Comparison of ENCODE assay signal across 8 cellular contexts in the genomic region with DNA sequence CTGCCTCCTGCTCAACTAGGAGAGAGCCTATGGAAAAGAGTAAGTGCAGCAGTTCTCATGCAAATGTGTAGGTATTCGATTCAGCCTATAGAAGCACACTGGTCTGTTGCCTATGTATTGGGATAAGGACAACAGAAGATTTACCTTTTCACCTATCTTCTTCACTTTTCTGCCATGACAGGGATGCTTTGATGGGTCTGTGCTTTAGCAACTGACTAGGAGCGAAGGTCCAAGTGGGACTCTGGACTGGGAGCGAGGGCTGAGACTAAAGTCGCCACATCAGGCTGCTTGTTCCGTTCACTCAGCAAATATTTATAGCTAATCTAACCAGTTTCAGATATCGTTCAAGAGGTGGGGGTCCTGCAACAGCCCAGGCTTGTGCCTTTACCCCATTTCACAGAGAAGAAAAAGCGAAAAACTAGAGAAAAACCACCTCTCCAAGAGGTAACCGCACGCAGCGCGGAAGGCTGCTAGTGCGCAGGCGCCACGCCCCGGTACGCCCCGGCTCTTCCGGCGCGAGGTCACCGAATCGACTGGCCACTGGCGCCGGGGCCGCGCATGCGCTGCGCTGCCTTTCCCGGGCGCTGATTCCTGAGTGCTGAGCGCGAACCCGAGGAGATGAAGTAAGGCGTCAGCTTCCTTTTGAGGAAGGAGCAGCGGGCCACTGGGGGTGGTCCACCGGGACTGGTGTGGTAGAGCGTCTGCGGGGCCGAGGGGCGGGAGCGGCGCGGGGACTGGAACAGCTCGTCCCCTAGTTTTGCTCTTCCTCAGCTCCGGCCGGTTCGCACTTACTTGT. TPM values are rescaled to one million over a fixed set of nuclear protein-coding genes. Genes with fewer than 3 reads are reported as not detected.
A peak's percentile ranks its signal among the peaks of the same experiment; 100 is the strongest.
DNase-seq lines count a peak whose midpoint lies in the region; ATAC-seq and TF ChIP-seq lines count a peak whose summit lies in the region.

A gene with protein sequence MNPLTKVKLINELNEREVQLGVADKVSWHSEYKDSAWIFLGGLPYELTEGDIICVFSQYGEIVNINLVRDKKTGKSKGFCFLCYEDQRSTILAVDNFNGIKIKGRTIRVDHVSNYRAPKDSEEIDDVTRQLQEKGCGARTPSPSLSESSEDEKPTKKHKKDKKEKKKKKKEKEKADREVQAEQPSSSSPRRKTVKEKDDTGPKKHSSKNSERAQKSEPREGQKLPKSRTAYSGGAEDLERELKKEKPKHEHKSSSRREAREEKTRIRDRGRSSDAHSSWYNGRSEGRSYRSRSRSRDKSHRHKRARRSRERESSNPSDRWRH (plus strand): TSS at position 573 of the 796 bp plus-strand sequence. CDS start 46 bp downstream, at position 619.

- WGBS in esophagus, 2 donors = 1 to 29% methylated on average over 47 of the region's 47 CpGs

- H3K9me2 ChIP-seq in PC-9 (ENCODE audit: insufficient read depth) = 0 out of 2 replicates have a peak, but pooled peaks cover 6% of the 10 kb centered on the region

- peak within 1 kb of the TSS; percentile 83 for H3K4me3 ChIP-seq in PC-9
- peak within 1 kb of the TSS; percentile 48 to 84 for H3K4me3 ChIP-seq in esophagus (ENCODE audit: low read depth in 1 of 2, low read length in 2 of 2)
- peak within 1 kb of the TSS; percentile 71 to 91 for H3K4me3 ChIP-seq in muscle layer of colon (ENCODE audit: low read depth in 1 of 2, low read length in 2 of 2)

- H4K20me1 ChIP-seq in PC-9 (ENCODE audit: insufficient read depth) = no peaks in the 10 kb centered on the region

- peak within 1 kb of the TSS; percentile 50 for H3K9ac ChIP-seq in muscle layer of colon (ENCODE audit: low read length)

- peaks cover 2% of the 10 kb centered on the region; the same call in 1 of the 2 replicates for H3F3A ChIP-seq in PC-9 (ENCODE audit: insufficient read depth, low read depth)

- ATAC-seq in GM21528 (IDR thresholded peaks at IDR 0.05; ENCODE audit: low FRiP score, unreplicated experiment) = peak; percentile 96
- ATAC-seq in activated T-cell treated with anti-CD3 and anti-CD28 coated beads, Interleukin-2, amount 50 U/mL, for 4 hours = peak; percentile 95 to 96

- no peaks in the 10 kb centered on the region for H3K36me3 Mint-ChIP-seq in activated T-cell treated with anti-CD3 and anti-CD28 coated beads, Interleukin-2, amount 50 U/mL, for 4 hours (ENCODE audit: insufficient read depth)

- H3K4me1 ChIP-seq in PC-9 (replicated peaks; ENCODE audit: insufficient read depth) (peaks cover 11% of the 10 kb centered on the region), esophagus (ENCODE audit: control insufficient read depth in 2 of 2, insufficient read depth in 2 of 2, low read length in 1 of 2) (no peaks in the 10 kb centered on the region), muscle layer of colon (ENCODE audit: insufficient read depth, low read length) (peaks cover 7% of the 10 kb centered on the region)

- peaks cover 12% of the 10 kb centered on the region; the same call in 1 of the 2 replicates for H3K36me3 ChIP-seq in PC-9 (ENCODE audit: low read depth)
- peaks cover 0 to 9% of the 10 kb centered on the region in 2 donors for H3K36me3 ChIP-seq in esophagus (ENCODE audit: control insufficient read depth in 2 of 2, insufficient read depth in 2 of 2, low read length in 1 of 2)
- H3K36me3 ChIP-seq in muscle layer of colon (ENCODE audit: insufficient read depth, low read length) = peaks cover 6% of the 10 kb centered on the region

- DNase-seq in DMS153 treated with DMSO at 0.1 percent for 48 hours (lab: John Stamatoyannopoulos, UW; ENCODE audit: unreplicated experiment) (peak; percentile 73), HuH-7.5 (ENCODE audit: low spot score) (peak; percentile 74), PC-9 (peak; percentile 70 to 84)
- DNase-seq in activated T-cell treated with anti-CD3 and anti-CD28 coated beads, Interleukin-2, amount 50 U/mL, for 4 hours = peak; percentile 54
- peak; percentile 37 for DNase-seq in stimulated activated CD8-positive, alpha-beta memory T cell treated with anti-CD3 and anti-CD28 coated beads, Interleukin-7, amount 100 ng/mL, for 48 hours (ENCODE audit: extremely low read depth in 1 of 2, low read depth in 1 of 2)

- TF ChIP-seq CTCF in PC-9 (conservative IDR thresholded peaks at IDR 0.05) = no peak

- H2AFZ ChIP-seq in PC-9 = peak within 1 kb of the TSS; percentile 97

- POLR2A ChIA-PET in PC-9 (lab: Charles Lee; ENCODE audit: unreplicated experiment) = interaction anchor here (0.5 to 0.6 kb wide), 2 partner anchors 59 to 226 kb away, joined by 4 to 5 read pairs; no protein-coding TSS in a partner anchor

- TSS peak; percentile 96 for BruUV-seq in PC-9 (replicated peaks; lab: Mats Ljungman, UMichigan)

- H3K4me1 Mint-ChIP-seq in activated T-cell treated with anti-CD3 and anti-CD28 coated beads, Interleukin-2, amount 50 U/mL, for 4 hours (ENCODE audit: low read depth) = peaks cover 18% of the 10 kb centered on the region

- no peaks in the 10 kb centered on the region for H3K9me3 Mint-ChIP-seq in activated T-cell treated with anti-CD3 and anti-CD28 coated beads, Interleukin-2, amount 50 U/mL, for 4 hours

- peaks cover 14% of the 10 kb centered on the region; the same call in 1 of the 2 replicates for H3K27me3 ChIP-seq in PC-9 (ENCODE audit: insufficient read depth, low read depth)
- H3K27me3 ChIP-seq in esophagus (ENCODE audit: control insufficient read depth in 1 of 2, insufficient read depth in 2 of 2, low read length in 2 of 2) = no peaks in the 10 kb centered on the region
- peaks cover 0 to 4% of the 10 kb centered on the region in 2 donors for H3K27me3 ChIP-seq in muscle layer of colon (ENCODE audit: control insufficient read depth in 1 of 2, insufficient read depth in 2 of 2, low read length in 2 of 2)

- H3K27ac ChIP-seq in PC-9 = peak within 1 kb of the TSS; percentile 42
- H3K27ac ChIP-seq in esophagus (ENCODE audit: low read depth in 2 of 2, low read length in 1 of 2) = peak within 1 kb of the TSS; percentile 48 to 63
- peak within 1 kb of the TSS; percentile 80 for H3K27ac ChIP-seq in muscle layer of colon (ENCODE audit: low read depth, low read length)

- CTCF ChIA-PET in PC-9 (lab: Charles Lee) = interaction anchor here (0.6 kb wide), 3 partner anchors 44 to 430 kb away, joined by 3 to 4 read pairs (median 3); no protein-coding TSS in a partner anchor

- peak within 1 kb of the TSS; percentile 96 for H3K4me3 Mint-ChIP-seq in activated T-cell treated with anti-CD3 and anti-CD28 coated beads, Interleukin-2, amount 50 U/mL, for 4 hours

- H3K9me3 ChIP-seq in PC-9 (ENCODE audit: insufficient read depth, low read depth) (no peaks in the 10 kb centered on the region), esophagus (ENCODE audit: control insufficient read depth in 2 of 2, insufficient read depth in 1 of 2, low read depth in 1 of 2, low read length in 1 of 2) (no peaks in the 10 kb centered on the region), muscle layer of colon (ENCODE audit: low read length) (no peaks in the 10 kb centered on the region)

- H3K4me2 ChIP-seq in PC-9 = peak within 1 kb of the TSS; percentile 93

- intact Hi-C loops in PC-9 (cut with micrococcal nuclease; ENCODE audit: unreplicated experiment) = loop anchor here (5.0 kb wide), 2 partner anchors 134 to 501 kb away; partner anchors contain the start of genes ENOX2 and ZNF280C

- H3K79me2 ChIP-seq in PC-9 (ENCODE audit: low read depth) = peaks cover 23% of the 10 kb centered on the region

- peaks cover under 1% of the 10 kb centered on the region for H3K27me3 Mint-ChIP-seq in activated T-cell treated with anti-CD3 and anti-CD28 coated beads, Interleukin-2, amount 50 U/mL, for 4 hours (ENCODE audit: low read depth)

RNA-seq across cellular contexts. Expression of the gene that starts here (rescaled TPM):
- 39.1 and 53.6 TPM in 2 replicates for total RNA-seq in PC-9 (2021)
- 10 to 100 TPM; 25.5 to 26.4 (median 25.5) TPM for total RNA-seq in activated T-cell treated with anti-CD3 and anti-CD28 coated beads, Interleukin-2, amount 50 U/mL, for 4 hours
- 10 to 100 TPM; 13.0 to 13.5 TPM for polyA plus RNA-seq in esophagus

Comparison
In these comparisons a context has a peak if more than half of its experiments do, and no peak if none do; other contexts are left out.
1. Peak in every context shown above with its lines: DNase-seq, ATAC-seq, H3K4me3 ChIP-seq and H3K27ac ChIP-seq.